ENCODE assay signal across 8 cellular contexts in genomic region chr12:26523708-26524150, GRCh38.
DNase-seq lines count a peak whose midpoint lies in the region; ATAC-seq, FAIRE-seq and TF ChIP-seq lines count a peak whose summit lies in the region.

No MANE protein-coding gene starts in this region.

- intact Hi-C loops in body of pancreas (cut with DNase I), result no loop called here

- no peak overlapping the region for H2AFZ ChIP-seq in keratinocyte (ENCODE audit: control insufficient read depth, low read length)

- no peaks in the 10 kb centered on the region for H3K27me3 ChIP-seq in body of pancreas
- no peaks in the 10 kb centered on the region for H3K27me3 ChIP-seq in keratinocyte (ENCODE audit: control insufficient read depth, extremely low read depth, insufficient read depth, low read length)

- peak; percentile 100 for ATAC-seq in body of pancreas
- ATAC-seq in HG03460 (IDR thresholded peaks at IDR 0.05; ENCODE audit: unreplicated experiment), result no peak
- no peak for ATAC-seq in GM18907 (IDR thresholded peaks at IDR 0.05; ENCODE audit: unreplicated experiment)
- ATAC-seq in GM21786 (IDR thresholded peaks at IDR 0.05; ENCODE audit: unreplicated experiment), result no peak

- H3K9me1 ChIP-seq in keratinocyte (ENCODE audit: control insufficient read depth, extremely low read depth, insufficient read depth, low read length), result no peaks in the 10 kb centered on the region

- 9 to 14% methylated on average over 9 of the region's 9 CpGs for WGBS in body of pancreas, 2 donors

- no peak for TF ChIP-seq POLR2A in body of pancreas (IDR thresholded peaks at IDR 0.05)

- peaks cover 12% of the 10 kb centered on the region for H3K4me1 ChIP-seq in body of pancreas
- peaks cover 9% of the 10 kb centered on the region for H3K4me1 ChIP-seq in keratinocyte (ENCODE audit: control insufficient read depth, extremely low read depth, insufficient read depth, low read length)

- H3K36me3 ChIP-seq in body of pancreas (replicated peaks in 1 of 2; ENCODE audit: insufficient read depth in 1 of 2, low read depth in 2 of 2) (no peaks in the 10 kb centered on the region), keratinocyte (ENCODE audit: control insufficient read depth in 2 of 2, extremely low read depth in 1 of 2, insufficient read depth in 2 of 2, low read length in 2 of 2) (no peaks in the 10 kb centered on the region)

- H3K4me3 ChIP-seq in body of pancreas (no peak overlapping the region), keratinocyte (ENCODE audit: control insufficient read depth in 2 of 3, extremely low read depth in 1 of 3, insufficient read depth in 2 of 3, low read depth in 1 of 3, low read length in 3 of 3) (no peak overlapping the region)

- no peaks in the 10 kb centered on the region for H4K20me1 ChIP-seq in keratinocyte (ENCODE audit: control insufficient read depth, extremely low read depth, insufficient read depth, low read length)

- H3K9me3 ChIP-seq in body of pancreas (peaks cover 0 to 12% (median 0%) of the 10 kb centered on the region in 3 donors), keratinocyte (ENCODE audit: control insufficient read depth, low read depth, low read length) (no peaks in the 10 kb centered on the region)

- dilution Hi-C loops in keratinocyte (cut with MboI; ENCODE audit: extremely low pct_ligation_motif_present, low sequenced_read_pairs), result no loop called here

- TF ChIP-seq CTCF in body of pancreas (IDR thresholded peaks at IDR 0.05), result peak in 4 of 7 experiments; percentile 49 to 55 (median 50)
- no peak for TF ChIP-seq CTCF in keratinocyte (optimal IDR thresholded peaks at IDR 0.05 in 1 of 3, IDR thresholded peaks at IDR 0.05 in 1 of 3, conservative IDR thresholded peaks at IDR 0.05 in 1 of 3; ENCODE audit: extremely low read depth in 1 of 3, insufficient read depth in 2 of 3, low read length in 3 of 3)

- H3K4me2 ChIP-seq in keratinocyte (ENCODE audit: control insufficient read depth, extremely low read depth, insufficient read depth, low read depth, low read length), result peak overlapping the region; percentile 20

- H3K9ac ChIP-seq in keratinocyte (ENCODE audit: control insufficient read depth, extremely low read depth, insufficient read depth, low read length), result no peak overlapping the region

- DNase-seq in M059J (ENCODE audit: low read depth) (peak; percentile 53), body of pancreas (peak; percentile 96 to 99 (median 98)), keratinocyte (ENCODE audit: low read depth, low spot score) (peak; percentile 61), stromal cell of bone marrow (ENCODE audit: low read depth) (peak; percentile 95), NCI-H128 (lab: John Stamatoyannopoulos, UW; ENCODE audit: unreplicated experiment) (no peak)

- H3K79me2 ChIP-seq in keratinocyte (ENCODE audit: control insufficient read depth, insufficient read depth, low read length), result no peaks in the 10 kb centered on the region

- FAIRE-seq in keratinocyte (lab: Jason Lieb, UNC), result peak; percentile 98

- peak overlapping the region; percentile 33 to 86 (median 76) for H3K27ac ChIP-seq in body of pancreas
- H3K27ac ChIP-seq in keratinocyte (ENCODE audit: control insufficient read depth, insufficient read depth, low read length), result peak overlapping the region; percentile 19

Comparison
In these comparisons a context has a peak if more than half of its experiments do, and no peak if none do; other contexts are left out.
1. CTCF ChIP-seq: peak in body of pancreas (4 of 7); none in keratinocyte (0 of 3).